Comparison of ENCODE assay signal across 9 cellular contexts in the genomic region with DNA sequence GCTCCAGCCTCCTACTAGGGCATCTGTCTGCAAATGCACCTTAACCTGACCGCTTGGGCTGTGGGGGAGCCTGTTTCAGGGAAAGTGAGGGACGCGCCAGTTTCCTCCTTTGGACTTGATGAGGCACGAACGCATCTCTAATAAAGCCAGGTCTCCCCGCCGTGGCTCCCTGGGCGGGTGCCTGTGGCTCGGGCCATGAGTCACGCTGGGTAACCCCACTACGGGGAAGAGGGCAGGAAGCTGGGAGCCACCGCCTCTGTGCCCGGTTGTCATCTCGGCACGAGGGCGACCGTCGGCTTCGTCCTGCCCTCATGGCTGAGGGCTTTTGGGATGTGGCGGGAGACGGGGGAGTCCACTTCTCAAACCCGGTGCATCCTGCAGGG. TPM values are rescaled to one million over a fixed set of nuclear protein-coding genes. Genes with fewer than 3 reads are reported as not detected.
DNase-seq lines count a peak whose midpoint lies in the region; ATAC-seq and TF ChIP-seq lines count a peak whose summit lies in the region.
"Had no signal": no experiment of that assay in that cellular context is flagged by ENCODE, and none has a peak within 500 bp of the region (broad histone marks: within the 10 kb centered on the region; RNA-seq: fewer than 3 reads in every experiment).

No MANE protein-coding gene starts in this region.

- no peaks in the 10 kb centered on the region for H3K9me3 ChIP-seq in ovary
- H3K9me3 ChIP-seq: SJSA1 had no signal

- no peaks in the 10 kb centered on the region for H3K27me3 ChIP-seq in HL-60 (ENCODE audit: insufficient read depth, poor library complexity, severe bottlenecking)
- H3K27me3 ChIP-seq in ovary, result no peaks in the 10 kb centered on the region
- H3K27me3 ChIP-seq: SJSA1 had no signal

- no peak overlapping the region for H3K4me3 ChIP-seq in HL-60 (replicated peaks; ENCODE audit: insufficient read depth, low read length)
- H3K4me3 ChIP-seq in ovary, result no peak overlapping the region
- H3K4me3 ChIP-seq: SJSA1 had no signal

- H3K36me3 ChIP-seq in ovary, result no peaks in the 10 kb centered on the region
- H3K36me3 ChIP-seq: SJSA1 had no signal

- H3K4me1 ChIP-seq in ovary (ENCODE audit: insufficient read depth), result no peaks in the 10 kb centered on the region
- H3K4me1 ChIP-seq: SJSA1 had no signal

- TF ChIP-seq EP300 in ovary (IDR thresholded peaks at IDR 0.05), result no peak

- peak overlapping the region; percentile 70 for H3K27ac ChIP-seq in HL-60 (replicated peaks)
- H3K27ac ChIP-seq in ovary, result no peak overlapping the region
- H3K27ac ChIP-seq: SJSA1 had no signal

- 82 to 91% (median 84%) methylated on average over 22 of the region's 22 CpGs for WGBS in ovary, 3 donors

- TF ChIP-seq POLR2A in ovary (IDR thresholded peaks at IDR 0.05), result no peak

- intact Hi-C loops in ovary (cut with DNase I), result no loop called here

- TF ChIP-seq CTCF in HL-60 (IDR thresholded peaks at IDR 0.05; ENCODE audit: insufficient read depth, low read length), result no peak
- TF ChIP-seq CTCF in ovary (IDR thresholded peaks at IDR 0.05), result no peak

- ATAC-seq in GM18867 (IDR thresholded peaks at IDR 0.05; ENCODE audit: unreplicated experiment), result no peak

- DNase-seq in HL-60 (ENCODE audit: low read depth in 1 of 2, low spot score in 1 of 2) (peak in 1 of 2 experiments; percentile 73), glomerular visceral epithelial cell (ENCODE audit: extremely low spot score) (peak; percentile 26), AG08395 (ENCODE audit: low spot score) (no peak), ovary (no peak), NCI-H524 treated with DMSO at 0.1 percent for 48 hours (lab: John Stamatoyannopoulos, UW) (no peak)
- peak in 2 of 3 experiments; percentile 55 to 74 for DNase-seq in activated CD8-positive, alpha-beta memory T cell treated with anti-CD3 and anti-CD28 coated beads for 48 hours (ENCODE audit: low read depth in 2 of 3, low spot score in 2 of 3)
- peak; percentile 66 to 71 (median 70) for DNase-seq in stimulated activated CD4-positive, alpha-beta T cell treated with anti-CD3 and anti-CD28 coated beads, TNF-alpha, amount 100 ng/mL, for 48 hours (ENCODE audit: low read depth in 3 of 3)

RNA-seq across cellular contexts. Expression of a gene that starts 12.1 kb away (rescaled TPM):
- 10 to 100 TPM in 6 of 7 donors, 1 to 10 TPM in 1; 7.3 to 30.9 (median 17.4) TPM for total RNA-seq in ovary
- polyA plus RNA-seq in ovary, result 1 to 10 TPM; 2.5 to 7.8 TPM

RNA-seq across cellular contexts. Expression of a gene that starts 50.9 kb away (rescaled TPM):
- 10 to 100 TPM; 30.0 to 61.4 (median 50.2) TPM for total RNA-seq in ovary
- polyA plus RNA-seq in ovary, result 10 to 100 TPM; 27.6 to 37.2 TPM

Comparison
In these comparisons a context has a peak if more than half of its experiments do, and no peak if none do; other contexts are left out.
1. DNase-seq: peak in activated CD8-positive, alpha-beta memory T cell treated with anti-CD3 and anti-CD28 coated beads for 48 hours (2 of 3), glomerular visceral epithelial cell (single experiment) and stimulated activated CD4-positive, alpha-beta T cell treated with anti-CD3 and anti-CD28 coated beads, TNF-alpha, amount 100 ng/mL, for 48 hours (3 of 3); none in AG08395 (single experiment), ovary (0 of 5) and NCI-H524 treated with DMSO at 0.1 percent for 48 hours (single experiment).